18 cellular contexts compared by ENCODE assay signal in the genomic region with DNA sequence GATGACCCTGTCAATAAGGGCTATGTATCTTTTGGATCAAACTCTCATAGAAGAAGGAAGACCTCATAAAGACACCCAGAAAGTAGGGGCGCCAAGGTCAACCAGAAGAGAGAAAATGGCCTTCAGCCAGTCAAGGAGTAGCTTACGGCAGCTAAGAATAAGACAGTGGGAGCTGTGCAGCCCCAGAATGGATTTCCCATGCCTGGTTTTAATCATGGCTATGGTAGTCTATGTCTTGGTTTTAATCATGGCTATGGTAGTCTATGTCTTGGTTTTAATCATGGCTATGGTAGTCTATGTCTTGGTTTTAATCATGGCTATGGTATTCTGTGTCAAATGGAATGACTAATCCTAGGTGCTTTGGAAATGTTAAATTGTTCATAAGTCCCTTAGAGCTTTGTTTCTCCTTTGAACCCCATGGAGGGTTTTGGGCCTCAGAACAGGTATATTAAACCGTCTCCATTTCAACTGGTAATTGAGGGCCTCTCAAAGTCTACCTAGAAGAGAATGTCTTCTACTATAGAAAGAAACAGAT.
DNase-seq lines count a peak whose midpoint lies in the region; ATAC-seq and TF ChIP-seq lines count a peak whose summit lies in the region.
"Had no signal": no experiment of that assay in that cellular context is flagged by ENCODE, and none has a peak within 500 bp of the region (broad histone marks: within the 10 kb centered on the region; RNA-seq: fewer than 3 reads in every experiment).

No MANE protein-coding gene starts in this region.

- peak; percentile 39 to 40 for DNase-seq in activated T-cell treated with anti-CD3 and anti-CD28 coated beads, Interleukin-2, amount 50 U/mL, for 72 hours
- no peak for DNase-seq in activated T-cell treated with anti-CD3 and anti-CD28 coated beads, Interleukin-2, amount 50 U/mL, for 24 hours
- DNase-seq in stimulated activated naive CD8-positive, alpha-beta T cell treated with anti-CD3 and anti-CD28 coated beads, Interleukin-15, Interleukin-2, amounts not matched to agents 100 U/mL and 50 U/mL, for 24 hours, result no peak
- DNase-seq in stimulated activated naive CD8-positive, alpha-beta T cell treated with anti-CD3 and anti-CD28 coated beads, Interleukin-15, amount 100 ng/mL, for 72 hours, result no peak
- peak; percentile 29 for DNase-seq in fibroblast of mammary gland (ENCODE audit: low read depth)
- no peak for DNase-seq in D341Med (ENCODE audit: low spot score)
- no peak for DNase-seq in NCI-H510A (lab: John Stamatoyannopoulos, UW)
- DNase-seq: Calu3; CD8-positive, alpha-beta T cell; DMS 273 treated with DMSO at 0.1 percent for 48 hours; DMS53; DND-41; EL; H9 had no signal

- ATAC-seq in activated T-cell treated with anti-CD3 and anti-CD28 coated beads, Interleukin-2, amount 50 U/mL, for 72 hours (replicated peaks in 1 of 2), result peak; percentile 92 to 97
- peak; percentile 36 for ATAC-seq in stimulated activated naive CD8-positive, alpha-beta T cell treated with anti-CD3 and anti-CD28 coated beads, Interleukin-15, Interleukin-2, amounts not matched to agents 100 U/mL and 50 U/mL, for 24 hours
- no peak for ATAC-seq in stimulated activated naive CD8-positive, alpha-beta T cell treated with anti-CD3 and anti-CD28 coated beads, Interleukin-15, amount 100 ng/mL, for 72 hours
- ATAC-seq: CD8-positive, alpha-beta T cell; GM12878; HepG2 had no signal

- peaks cover 2 to 3% of the 10 kb centered on the region in 2 donors for H3K9me3 Mint-ChIP-seq in activated T-cell treated with anti-CD3 and anti-CD28 coated beads, Interleukin-2, amount 50 U/mL, for 72 hours
- no peaks in the 10 kb centered on the region for H3K9me3 Mint-ChIP-seq in activated T-cell treated with anti-CD3 and anti-CD28 coated beads, Interleukin-2, amount 50 U/mL, for 24 hours
- no peaks in the 10 kb centered on the region for H3K9me3 Mint-ChIP-seq in stimulated activated naive CD8-positive, alpha-beta T cell treated with anti-CD3 and anti-CD28 coated beads, Interleukin-15, amount 100 ng/mL, for 72 hours
- H3K9me3 Mint-ChIP-seq: CD8-positive, alpha-beta T cell; H9 had no signal

- H3K27ac Mint-ChIP-seq in activated T-cell treated with anti-CD3 and anti-CD28 coated beads, Interleukin-2, amount 50 U/mL, for 72 hours, result no peak overlapping the region
- no peak overlapping the region for H3K27ac Mint-ChIP-seq in activated T-cell treated with anti-CD3 and anti-CD28 coated beads, Interleukin-2, amount 50 U/mL, for 24 hours
- H3K27ac Mint-ChIP-seq in stimulated activated naive CD8-positive, alpha-beta T cell treated with anti-CD3 and anti-CD28 coated beads, Interleukin-15, amount 100 ng/mL, for 72 hours, result no peak overlapping the region
- H3K27ac Mint-ChIP-seq: B cell; CD8-positive, alpha-beta T cell; H9 had no signal

- no peak for TF ChIP-seq CTCF in fibroblast of mammary gland (conservative IDR thresholded peaks at IDR 0.05; ENCODE audit: control insufficient read depth, insufficient read depth, low read depth, low read length)

- H3K27me3 Mint-ChIP-seq in activated T-cell treated with anti-CD3 and anti-CD28 coated beads, Interleukin-2, amount 50 U/mL, for 72 hours (ENCODE audit: low read depth), result no peaks in the 10 kb centered on the region
- H3K27me3 Mint-ChIP-seq in activated T-cell treated with anti-CD3 and anti-CD28 coated beads, Interleukin-2, amount 50 U/mL, for 24 hours, result no peaks in the 10 kb centered on the region
- H3K27me3 Mint-ChIP-seq in stimulated activated naive CD8-positive, alpha-beta T cell treated with anti-CD3 and anti-CD28 coated beads, Interleukin-15, amount 100 ng/mL, for 72 hours, result no peaks in the 10 kb centered on the region
- H3K27me3 Mint-ChIP-seq: B cell had no signal

- H3K4me1 Mint-ChIP-seq in activated T-cell treated with anti-CD3 and anti-CD28 coated beads, Interleukin-2, amount 50 U/mL, for 72 hours (ENCODE audit: low read depth), result peaks cover 39% of the 10 kb centered on the region
- peaks cover 31% of the 10 kb centered on the region for H3K4me1 Mint-ChIP-seq in activated T-cell treated with anti-CD3 and anti-CD28 coated beads, Interleukin-2, amount 50 U/mL, for 24 hours (ENCODE audit: low read depth)
- peaks cover 22% of the 10 kb centered on the region for H3K4me1 Mint-ChIP-seq in stimulated activated naive CD8-positive, alpha-beta T cell treated with anti-CD3 and anti-CD28 coated beads, Interleukin-15, amount 100 ng/mL, for 72 hours

- H3K4me3 ChIP-seq in fibroblast of mammary gland (ENCODE audit: control insufficient read depth, low read depth, low read length), result no peak overlapping the region
- H3K4me3 ChIP-seq: BLaER1 treated with 17β-estradiol and CSF1 and Interleukin-3, amounts not matched to agents 10 nM and 100 nM; GM12878 had no signal

- peaks cover 0 to 5% of the 10 kb centered on the region in 2 donors for H3K36me3 Mint-ChIP-seq in activated T-cell treated with anti-CD3 and anti-CD28 coated beads, Interleukin-2, amount 50 U/mL, for 72 hours (ENCODE audit: insufficient read depth in 2 of 2)
- H3K36me3 Mint-ChIP-seq in activated T-cell treated with anti-CD3 and anti-CD28 coated beads, Interleukin-2, amount 50 U/mL, for 24 hours (ENCODE audit: low read depth), result no peaks in the 10 kb centered on the region
- H3K36me3 Mint-ChIP-seq: CD8-positive, alpha-beta T cell had no signal

- no peak overlapping the region for H3K4me3 Mint-ChIP-seq in activated T-cell treated with anti-CD3 and anti-CD28 coated beads, Interleukin-2, amount 50 U/mL, for 72 hours
- H3K4me3 Mint-ChIP-seq in activated T-cell treated with anti-CD3 and anti-CD28 coated beads, Interleukin-2, amount 50 U/mL, for 24 hours, result no peak overlapping the region
- no peak overlapping the region for H3K4me3 Mint-ChIP-seq in stimulated activated naive CD8-positive, alpha-beta T cell treated with anti-CD3 and anti-CD28 coated beads, Interleukin-15, amount 100 ng/mL, for 72 hours
- H3K4me3 Mint-ChIP-seq: B cell; CD8-positive, alpha-beta T cell; H9 had no signal

Comparison
In these comparisons a context has a peak if more than half of its experiments do, and no peak if none do; other contexts are left out.
1. DNase-seq: peak in activated T-cell treated with anti-CD3 and anti-CD28 coated beads, Interleukin-2, amount 50 U/mL, for 72 hours (2 of 2) and fibroblast of mammary gland (single experiment); none in activated T-cell treated with anti-CD3 and anti-CD28 coated beads, Interleukin-2, amount 50 U/mL, for 24 hours (single experiment), stimulated activated naive CD8-positive, alpha-beta T cell treated with anti-CD3 and anti-CD28 coated beads, Interleukin-15, Interleukin-2, amounts not matched to agents 100 U/mL and 50 U/mL, for 24 hours (single experiment), stimulated activated naive CD8-positive, alpha-beta T cell treated with anti-CD3 and anti-CD28 coated beads, Interleukin-15, amount 100 ng/mL, for 72 hours (0 of 2), D341Med (single experiment) and NCI-H510A (single experiment).